Comparison of ENCODE assay signal across 13 cellular contexts in the genomic region with DNA sequence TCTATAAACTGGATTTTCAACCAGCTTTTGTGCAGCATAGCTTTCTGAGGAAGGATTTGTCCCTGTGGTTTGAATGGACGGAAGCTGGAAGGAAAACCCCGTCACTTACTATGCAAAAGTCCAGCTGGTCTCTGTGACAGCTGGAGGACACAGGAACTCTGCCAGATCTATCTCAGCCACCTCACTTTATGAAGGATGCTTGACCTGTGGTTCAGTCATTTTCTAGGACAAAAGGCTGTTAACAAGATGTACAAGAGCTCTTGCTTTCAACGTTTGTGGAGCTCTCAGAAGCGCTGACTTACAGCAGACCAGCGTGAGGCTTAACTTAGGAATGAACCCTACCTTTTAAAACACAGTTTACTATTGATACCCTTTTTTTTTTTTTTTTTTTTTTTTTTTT.
DNase-seq lines count a peak whose midpoint lies in the region; ATAC-seq and TF ChIP-seq lines count a peak whose summit lies in the region.
"Had no signal": no experiment of that assay in that cellular context is flagged by ENCODE, and none has a peak within 500 bp of the region (broad histone marks: within the 10 kb centered on the region; RNA-seq: fewer than 3 reads in every experiment).

No MANE protein-coding gene starts in this region.

- H3K9ac ChIP-seq in trophoblast cell (ENCODE audit: low read length) = no peak overlapping the region

- no peak overlapping the region for H3K4me2 ChIP-seq in trophoblast cell (ENCODE audit: low read length)
- H3K4me2 ChIP-seq: A549 had no signal

- DNase-seq in SHP77 (lab: John Stamatoyannopoulos, UW) = peak; percentile 36 to 39
- no peak for DNase-seq in SHP77 treated with DMSO at 0.1 percent for 48 hours (lab: John Stamatoyannopoulos, UW)
- DNase-seq in right lobe of liver = no peak
- DNase-seq in stimulated activated effector memory CD8-positive, alpha-beta T cell treated with anti-CD3 and anti-CD28 coated beads, Interleukin-12 subunit alpha, Interleukin-12 subunit beta, amount 100 ng/mL, for 72 hours (ENCODE audit: low spot score in 2 of 2) = peak in 1 of 2 donors; percentile 44
- no peak for DNase-seq in trophoblast cell
- DNase-seq in stimulated activated CD4-positive, alpha-beta T cell treated with anti-CD3 and anti-CD28 coated beads, Interleukin-2, amount 100 ng/mL, for 24 hours = no peak
- DNase-seq in H4 (ENCODE audit: low spot score) = no peak
- DNase-seq: activated CD4-positive, alpha-beta T cell treated with anti-CD3 and anti-CD28 coated beads for 36 hours; nephron progenitor cell; testis had no signal

- peak overlapping the region; percentile 86 for H3K27ac Mint-ChIP-seq in dendritic cell treated with granulocyte-macrophage colony-stimulating factor and Interleukin-4, amounts not matched to agents 40 ng/mL and 50 ng/mL, for 4 days
- peak overlapping the region; percentile 50 for H3K27ac Mint-ChIP-seq in stimulated activated effector memory CD8-positive, alpha-beta T cell treated with anti-CD3 and anti-CD28 coated beads, Interleukin-12 subunit alpha, Interleukin-12 subunit beta, amount 100 ng/mL, for 72 hours
- H3K27ac Mint-ChIP-seq: nephron progenitor cell had no signal

- no peak overlapping the region for H2BK12ac ChIP-seq in trophoblast cell (ENCODE audit: low read length)

- peaks cover 0 to 50% (median 11%) of the 10 kb centered on the region in 4 donors for H3K4me1 ChIP-seq in right lobe of liver
- H3K4me1 ChIP-seq in trophoblast cell (ENCODE audit: control insufficient read depth in 1 of 2, insufficient read depth in 2 of 2, low read length in 2 of 2) = peaks cover 4 to 5% of the 10 kb centered on the region in 2 experiments
- H3K4me1 ChIP-seq: ascending aorta, testis had no signal

- H3K4me1 Mint-ChIP-seq in dendritic cell treated with granulocyte-macrophage colony-stimulating factor and Interleukin-4, amounts not matched to agents 40 ng/mL and 50 ng/mL, for 4 days (ENCODE audit: low read depth) = peaks cover 38% of the 10 kb centered on the region
- peaks cover 44% of the 10 kb centered on the region for H3K4me1 Mint-ChIP-seq in stimulated activated effector memory CD8-positive, alpha-beta T cell treated with anti-CD3 and anti-CD28 coated beads, Interleukin-12 subunit alpha, Interleukin-12 subunit beta, amount 100 ng/mL, for 72 hours

- H3K79me2 ChIP-seq in trophoblast cell (ENCODE audit: control insufficient read depth, insufficient read depth, low read length, poor library complexity) = no peaks in the 10 kb centered on the region

- no peak overlapping the region for H2AK5ac ChIP-seq in trophoblast cell (ENCODE audit: low read length)

- no peak overlapping the region for H3K18ac ChIP-seq in trophoblast cell (ENCODE audit: low read length)

- 32% methylated on average over 5 of the region's 5 CpGs for WGBS in right lobe of liver (ENCODE audit: insufficient coverage, low coverage, low lambda C conversion rate, missing lambda C conversion rate)
- WGBS in trophoblast cell (ENCODE audit: extremely low coverage, insufficient coverage, insufficient read length) = no CpG with 5 or more reads among the region's 5 CpGs

- peak in 3 of 4 donors; percentile 5 to 23 (median 8) for ATAC-seq in right lobe of liver
- ATAC-seq in stimulated activated effector memory CD8-positive, alpha-beta T cell treated with anti-CD3 and anti-CD28 coated beads, Interleukin-12 subunit alpha, Interleukin-12 subunit beta, amount 100 ng/mL, for 72 hours = no peak

- H3K9me3 ChIP-seq in right lobe of liver (no peaks in the 10 kb centered on the region), trophoblast cell (ENCODE audit: insufficient read depth, low read depth, low read length) (no peaks in the 10 kb centered on the region)
- H3K9me3 ChIP-seq: A549, ascending aorta, testis had no signal

- no peak overlapping the region for H4K8ac ChIP-seq in trophoblast cell (ENCODE audit: low read depth, low read length)

- peaks cover 2% of the 10 kb centered on the region for H3K27me3 Mint-ChIP-seq in dendritic cell treated with granulocyte-macrophage colony-stimulating factor and Interleukin-4, amounts not matched to agents 40 ng/mL and 50 ng/mL, for 4 days
- H3K27me3 Mint-ChIP-seq: activated CD4-positive, alpha-beta T cell treated with anti-CD3 and anti-CD28 coated beads for 36 hours had no signal

- H3K36me3 ChIP-seq in right lobe of liver (no peaks in the 10 kb centered on the region), trophoblast cell (ENCODE audit: control insufficient read depth in 1 of 2, insufficient read depth in 2 of 2, low read length in 2 of 2) (no peaks in the 10 kb centered on the region)
- H3K36me3 ChIP-seq: ascending aorta had no signal

- H2BK120ac ChIP-seq in trophoblast cell (ENCODE audit: insufficient read depth, low read length, poor library complexity) = no peak overlapping the region

- H3K9me3 Mint-ChIP-seq in dendritic cell treated with granulocyte-macrophage colony-stimulating factor and Interleukin-4, amounts not matched to agents 40 ng/mL and 50 ng/mL, for 4 days = no peaks in the 10 kb centered on the region
- no peaks in the 10 kb centered on the region for H3K9me3 Mint-ChIP-seq in stimulated activated effector memory CD8-positive, alpha-beta T cell treated with anti-CD3 and anti-CD28 coated beads, Interleukin-12 subunit alpha, Interleukin-12 subunit beta, amount 100 ng/mL, for 72 hours
- H3K9me3 Mint-ChIP-seq: nephron progenitor cell had no signal

- H3K4me3 ChIP-seq in right lobe of liver (no peak overlapping the region), trophoblast cell (ENCODE audit: low read depth, low read length) (no peak overlapping the region)
- H3K4me3 ChIP-seq: A549, ascending aorta, testis had no signal

- H2BK5ac ChIP-seq in trophoblast cell (ENCODE audit: low read depth, low read length, poor library complexity) = no peak overlapping the region

- no peak overlapping the region for H4K91ac ChIP-seq in trophoblast cell (ENCODE audit: low read depth, low read length)

- H3K4me3 Mint-ChIP-seq in dendritic cell treated with granulocyte-macrophage colony-stimulating factor and Interleukin-4, amounts not matched to agents 40 ng/mL and 50 ng/mL, for 4 days = no peak overlapping the region
- H3K4me3 Mint-ChIP-seq in stimulated activated effector memory CD8-positive, alpha-beta T cell treated with anti-CD3 and anti-CD28 coated beads, Interleukin-12 subunit alpha, Interleukin-12 subunit beta, amount 100 ng/mL, for 72 hours = peak overlapping the region; percentile 24
- H3K4me3 Mint-ChIP-seq: activated CD4-positive, alpha-beta T cell treated with anti-CD3 and anti-CD28 coated beads for 36 hours; nephron progenitor cell had no signal

- H3K79me1 ChIP-seq in trophoblast cell (ENCODE audit: low read length) = peaks cover under 1% of the 10 kb centered on the region

- intact Hi-C loops in dendritic cell treated with granulocyte-macrophage colony-stimulating factor and Interleukin-4, amounts not matched to agents 40 ng/mL and 50 ng/mL, for 4 days (cut with micrococcal nuclease) = loop anchor here (2.0 kb wide), 1 partner anchor 21 kb away; no protein-coding TSS in a partner anchor
- intact Hi-C loops in right lobe of liver (cut with DNase I) = loop anchor here (10.0 kb wide), 2 partner anchors 73 to 93 kb away; a partner anchor contains a TSS

- no peak overlapping the region for H2AFZ ChIP-seq in trophoblast cell (ENCODE audit: insufficient read depth, low read length, poor library complexity)

- H3K14ac ChIP-seq in trophoblast cell (ENCODE audit: low read length) = no peak overlapping the region

- H4K12ac ChIP-seq in trophoblast cell (ENCODE audit: low read depth, low read length) = no peak overlapping the region

- H3K27me3 ChIP-seq in right lobe of liver (no peaks in the 10 kb centered on the region), trophoblast cell (ENCODE audit: insufficient read depth, low read length) (no peaks in the 10 kb centered on the region)
- H3K27me3 ChIP-seq: ascending aorta, testis had no signal

- no peaks in the 10 kb centered on the region for H3K36me3 Mint-ChIP-seq in dendritic cell treated with granulocyte-macrophage colony-stimulating factor and Interleukin-4, amounts not matched to agents 40 ng/mL and 50 ng/mL, for 4 days (ENCODE audit: low read depth)
- H3K36me3 Mint-ChIP-seq in stimulated activated effector memory CD8-positive, alpha-beta T cell treated with anti-CD3 and anti-CD28 coated beads, Interleukin-12 subunit alpha, Interleukin-12 subunit beta, amount 100 ng/mL, for 72 hours = peaks cover 36% of the 10 kb centered on the region

- H3K4ac ChIP-seq in trophoblast cell (ENCODE audit: low read depth, low read length) = no peak overlapping the region

- H3K23ac ChIP-seq in trophoblast cell (ENCODE audit: low read length) = no peak overlapping the region

- TF ChIP-seq POLR2A in right lobe of liver (IDR thresholded peaks at IDR 0.05) = no peak

- H3K27ac ChIP-seq in right lobe of liver (peak overlapping the region in 2 of 3 donors; percentile 41 to 90), trophoblast cell (ENCODE audit: low read depth, low read length) (no peak overlapping the region)
- H3K27ac ChIP-seq: ascending aorta, testis had no signal

- TF ChIP-seq CTCF in right lobe of liver (IDR thresholded peaks at IDR 0.05) = no peak

Comparison
In these comparisons a context has a peak if more than half of its experiments do, and no peak if none do; other contexts are left out.
1. DNase-seq: peak in SHP77 (2 of 2); none in SHP77 treated with DMSO at 0.1 percent for 48 hours (single experiment), right lobe of liver (0 of 3), trophoblast cell (0 of 2), stimulated activated CD4-positive, alpha-beta T cell treated with anti-CD3 and anti-CD28 coated beads, Interleukin-2, amount 100 ng/mL, for 24 hours (0 of 2) and H4 (single experiment).